Comparison of ENCODE assay signal across 2 cellular contexts in genomic region chr3:172052405-172052804, GRCh38.
TF ChIP-seq lines count a peak whose summit lies in the region.

No MANE protein-coding gene starts in this region.

TF ChIP-seq in A549, 52 proteins besides CTCF, POLR2A, EP300 and RAD21 (continued from another document):
- TF ChIP-seq KDM5A (IDR thresholded peaks at IDR 0.05), result no peak
- no peak for TF ChIP-seq EHF (CRISPR knock-in tag; IDR thresholded peaks at IDR 0.05)
- no peak for TF ChIP-seq ZNF302 (CRISPR knock-in tag; IDR thresholded peaks at IDR 0.05)
- no peak for TF ChIP-seq HDAC2 (IDR thresholded peaks at IDR 0.05)
- TF ChIP-seq BCL3 (IDR thresholded peaks at IDR 0.05), result no peak
- no peak for TF ChIP-seq HES2 (IDR thresholded peaks at IDR 0.05)

TF ChIP-seq in K562, 482 proteins besides CTCF, POLR2A, EP300 and RAD21 (continued from another document):
- TF ChIP-seq ATF4 (CRISPR knock-in tag; IDR thresholded peaks at IDR 0.05) (no peak), ZBTB17 (CRISPR knock-in tag; IDR thresholded peaks at IDR 0.05) (no peak), JUNB (CRISPR knock-in tag; conservative IDR thresholded peaks at IDR 0.05) (no peak), ZNF280B (CRISPR knock-in tag; IDR thresholded peaks at IDR 0.05) (no peak), ZNF174 (CRISPR knock-in tag; IDR thresholded peaks at IDR 0.05) (no peak), ZNF740 (CRISPR knock-in tag; IDR thresholded peaks at IDR 0.05) (no peak), ZNF740 (tag; IDR thresholded peaks at IDR 0.05) (no peak), MXD1 (CRISPR knock-in tag; IDR thresholded peaks at IDR 0.05; ENCODE audit: borderline replicate concordance, poor library complexity, severe bottlenecking) (no peak), CTBP1 (IDR thresholded peaks at IDR 0.05; ENCODE audit: borderline replicate concordance) (no peak), ZBTB8A (IDR thresholded peaks at IDR 0.05; ENCODE audit: partially characterized antibody) (no peak), ZNF274 (IDR thresholded peaks at IDR 0.05; ENCODE audit: borderline replicate concordance, low read depth, low read length) (no peak), TBP (optimal IDR thresholded peaks at IDR 0.05; ENCODE audit: low read depth, low read length) (no peak), MTF1 (CRISPR knock-in tag; IDR thresholded peaks at IDR 0.05; ENCODE audit: borderline replicate concordance) (no peak), THRAP3 (IDR thresholded peaks at IDR 0.05; ENCODE audit: borderline replicate concordance) (no peak), KAT7 (CRISPR knock-in tag; IDR thresholded peaks at IDR 0.05; ENCODE audit: borderline replicate concordance) (no peak), TCFL5 (CRISPR knock-in tag; conservative IDR thresholded peaks at IDR 0.05) (no peak), E2F1 (CRISPR knock-in tag; IDR thresholded peaks at IDR 0.05) (no peak), HCFC1 (IDR thresholded peaks at IDR 0.05; ENCODE audit: low read depth, low read length) (no peak), ZNF830 (CRISPR knock-in tag; IDR thresholded peaks at IDR 0.05) (no peak), SIX5 (IDR thresholded peaks at IDR 0.05; ENCODE audit: borderline replicate concordance in 1 of 2, insufficient read depth in 1 of 2, low read depth in 1 of 2, low read length in 2 of 2) (no peak)
